In the genomic region with DNA sequence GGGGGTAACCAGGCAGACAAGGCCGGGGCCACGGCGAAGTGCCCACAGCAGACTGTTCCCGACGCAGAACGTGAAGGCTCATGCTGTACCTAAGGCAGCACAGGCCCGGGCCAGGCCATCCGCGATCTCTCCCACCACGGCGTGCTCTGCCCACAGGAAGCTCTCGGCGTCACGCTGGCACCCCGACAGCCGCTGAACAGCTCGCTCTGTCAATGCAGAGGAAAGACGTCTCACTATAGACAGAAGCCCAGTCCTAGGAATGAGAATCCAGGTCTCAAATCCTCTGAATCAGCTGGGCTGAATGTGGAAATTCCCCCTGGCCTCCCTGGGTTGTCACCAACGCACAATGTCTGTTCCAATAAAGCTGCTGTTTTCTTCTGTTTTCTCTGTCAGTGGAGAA, we compare ENCODE assay signal across 10 cellular contexts. TPM values are rescaled to one million over a fixed set of nuclear protein-coding genes. Genes with fewer than 3 reads are reported as not detected.
DNase-seq lines count a peak whose midpoint lies in the region; ATAC-seq and TF ChIP-seq lines count a peak whose summit lies in the region.
"Had no signal": no experiment of that assay in that cellular context is flagged by ENCODE, and none has a peak within 500 bp of the region (broad histone marks: within the 10 kb centered on the region; RNA-seq: fewer than 3 reads in every experiment).

No MANE protein-coding gene starts in this region.

- peak; percentile 1 for ATAC-seq in Right ventricle myocardium superior (ENCODE audit: poor library complexity)

- H3K27me3 ChIP-seq in fibroblast of lung (ENCODE audit: control insufficient read depth, insufficient read depth, low read length), result no peaks in the 10 kb centered on the region
- H3K27me3 ChIP-seq in uterus, result no peaks in the 10 kb centered on the region
- H3K27me3 ChIP-seq in PC-9 (ENCODE audit: insufficient read depth, low read depth), result no peaks in the 10 kb centered on the region

- H3K4me3 Mint-ChIP-seq in nephron progenitor cell, result no peak overlapping the region

- H3K27me3 Mint-ChIP-seq in nephron progenitor cell (ENCODE audit: low read depth, poor library complexity), result no peaks in the 10 kb centered on the region

- peaks cover 15% of the 10 kb centered on the region; the same call in 1 of the 2 replicates for H3F3A ChIP-seq in PC-9 (ENCODE audit: insufficient read depth, low read depth)

- DNase-seq in Right ventricle myocardium superior, result peak; percentile 69
- no peak for DNase-seq in cardiac septum (ENCODE audit: low spot score)
- no peak for DNase-seq in fibroblast of lung (ENCODE audit: low read depth in 2 of 2)
- DNase-seq in nephron progenitor cell, result no peak
- DNase-seq in uterus, result peak; percentile 48 to 55
- DNase-seq in GOT3 (lab: John Stamatoyannopoulos, UW), result no peak
- no peak for DNase-seq in PC-9
- DNase-seq in hippocampal formation (lab: John Stamatoyannopoulos, UW), result no peak
- DNase-seq: activated CD4-positive, CD25-positive, alpha-beta regulatory T cell treated with anti-CD3 and anti-CD28 coated beads, Interleukin-2, amount 50 U/mL, for 72 hours; NK-92 treated with Interleukin-12 subunit alpha and Interleukin-12 subunit beta, amount 100 ng/mL, for 24 hours had no signal

- BruUV-seq in PC-9 (replicated peaks; lab: Mats Ljungman, UMichigan), result no TSS peak

- no peaks in the 10 kb centered on the region for H4K20me1 ChIP-seq in fibroblast of lung (ENCODE audit: control insufficient read depth, extremely low read depth, insufficient read depth, low read length)
- H4K20me1 ChIP-seq in PC-9 (ENCODE audit: insufficient read depth), result no peaks in the 10 kb centered on the region

- H2AFZ ChIP-seq in fibroblast of lung (ENCODE audit: low read length), result no peak overlapping the region
- no peak overlapping the region for H2AFZ ChIP-seq in PC-9

- POLR2A ChIA-PET in PC-9 (lab: Charles Lee; ENCODE audit: unreplicated experiment), result interaction anchor here (0.6 kb wide), 2 partner anchors 85 to 487 kb away, joined by 4 to 5 read pairs; no protein-coding TSS in a partner anchor

- H3K4me2 ChIP-seq in fibroblast of lung (ENCODE audit: extremely low read depth, insufficient read depth, low read length) (peak overlapping the region; percentile 70), PC-9 (no peak overlapping the region)

- CTCF ChIA-PET in PC-9 (lab: Charles Lee), result interaction anchor here (0.6 to 1.4 kb wide), 3 partner anchors 12 to 66 kb away, joined by 4 to 11 read pairs (median 6); no protein-coding TSS in a partner anchor

- H3K4me3 ChIP-seq in fibroblast of lung (replicated peaks in 1 of 4; ENCODE audit: control extremely low read depth in 1 of 4, insufficient read depth in 1 of 4, low read depth in 3 of 4, low read length in 4 of 4) (no peak overlapping the region), uterus (peak overlapping the region; percentile 2 to 6), PC-9 (no peak overlapping the region)

- no peaks in the 10 kb centered on the region for H3K9me2 ChIP-seq in PC-9 (ENCODE audit: insufficient read depth)

- H3K36me3 Mint-ChIP-seq in nephron progenitor cell (ENCODE audit: low read depth), result peaks cover 63% of the 10 kb centered on the region

- H3K9ac ChIP-seq in fibroblast of lung (ENCODE audit: insufficient read depth, low read length), result peak overlapping the region; percentile 9

- H3K4me1 Mint-ChIP-seq in nephron progenitor cell, result peaks cover 18% of the 10 kb centered on the region

- peaks cover 48% of the 10 kb centered on the region for H3K4me1 ChIP-seq in fibroblast of lung (ENCODE audit: control insufficient read depth, extremely low read depth, insufficient read depth, low read length)
- peaks cover 8 to 12% of the 10 kb centered on the region in 2 donors for H3K4me1 ChIP-seq in uterus
- H3K4me1 ChIP-seq in PC-9 (replicated peaks; ENCODE audit: insufficient read depth), result peaks cover 10% of the 10 kb centered on the region

- H3K9me3 ChIP-seq in fibroblast of lung (ENCODE audit: control insufficient read depth, insufficient read depth, low read depth, low read length) (no peaks in the 10 kb centered on the region), uterus (no peaks in the 10 kb centered on the region), PC-9 (ENCODE audit: insufficient read depth, low read depth) (no peaks in the 10 kb centered on the region)

- no peaks in the 10 kb centered on the region for H3K9me3 Mint-ChIP-seq in nephron progenitor cell

- H3K27ac ChIP-seq in fibroblast of lung (ENCODE audit: insufficient read depth, low read length) (peak overlapping the region; percentile 88), uterus (peak overlapping the region; percentile 89 to 97), PC-9 (no peak overlapping the region)

- intact Hi-C loops in Right ventricle myocardium superior (cut with DNase I), result loop anchor here (5.0 kb wide), 1 partner anchor 56 kb away; no protein-coding TSS in a partner anchor
- intact Hi-C loops in cardiac septum (cut with DNase I), result loop anchor here (2.0 to 5.0 kb wide), 4 partner anchors 58 to 206 kb away; partner anchors contain the start of gene WDR81
- intact Hi-C loops in uterus (cut with DNase I; ENCODE audit: low total_unique reads), result loop anchor here (5.0 kb wide), 1 partner anchor 61 kb away; the partner anchor contains the start of gene WDR81
- intact Hi-C loops in PC-9 (cut with micrococcal nuclease; ENCODE audit: unreplicated experiment), result no loop called here

- no peak for TF ChIP-seq POLR2A in uterus (IDR thresholded peaks at IDR 0.05)

- no peaks in the 10 kb centered on the region for H3K79me2 ChIP-seq in fibroblast of lung (ENCODE audit: control insufficient read depth, insufficient read depth, low read length)
- no peaks in the 10 kb centered on the region for H3K79me2 ChIP-seq in PC-9 (ENCODE audit: low read depth)

- TF ChIP-seq CTCF in fibroblast of lung (conservative IDR thresholded peaks at IDR 0.05 in 1 of 2, IDR thresholded peaks at IDR 0.05 in 1 of 2; ENCODE audit: low read depth in 1 of 2, low read length in 2 of 2) (no peak), nephron progenitor cell (IDR thresholded peaks at IDR 0.05) (no peak), uterus (IDR thresholded peaks at IDR 0.05) (no peak), PC-9 (conservative IDR thresholded peaks at IDR 0.05) (no peak)

- H3K36me3 ChIP-seq in fibroblast of lung (ENCODE audit: control insufficient read depth, insufficient read depth, low read length), result peaks cover 10% of the 10 kb centered on the region
- H3K36me3 ChIP-seq in uterus, result no peaks in the 10 kb centered on the region
- H3K36me3 ChIP-seq in PC-9 (ENCODE audit: low read depth), result no peaks in the 10 kb centered on the region; the same call in 1 of the 2 replicates

- peak overlapping the region; percentile 63 for H3K27ac Mint-ChIP-seq in nephron progenitor cell

RNA-seq across cellular contexts. Expression of gene SERPINF1, which starts 21.4 kb away (rescaled TPM):
- total RNA-seq in Right ventricle myocardium superior, result 131 TPM
- total RNA-seq in cardiac septum, result 163 TPM
- 199 and 429 TPM in 2 replicates for total RNA-seq in fibroblast of lung
- polyA plus RNA-seq in fibroblast of lung, result 140 and 360 TPM in 2 replicates
- polyA plus RNA-seq in fibroblast of lung (2012), result 77.7 and 190 TPM in 2 replicates
- 42.1 and 138 TPM in 2 replicates for polyA minus RNA-seq in fibroblast of lung (ENCODE audit: low replicate concordance)
- 100 to 1,000 TPM; 217 to 567 (median 435) TPM for total RNA-seq in uterus
- 0.57 and 0.75 TPM in 2 replicates for total RNA-seq in PC-9 (2021)

RNA-seq across cellular contexts. Expression of gene SERPINF2, which starts 40.6 kb away (rescaled TPM):
- 0.32 TPM for total RNA-seq in Right ventricle myocardium superior
- total RNA-seq in cardiac septum, result 1.2 TPM
- total RNA-seq in fibroblast of lung, result under 0.01 and 0.17 TPM in 2 replicates
- polyA plus RNA-seq in fibroblast of lung, result 0.06 and 0.09 TPM in 2 replicates
- 0.10 TPM in 1 of 2 replicates, not detected in the other for polyA plus RNA-seq in fibroblast of lung (2012)
- polyA minus RNA-seq in fibroblast of lung (ENCODE audit: low replicate concordance), result 0.59 TPM in 1 of 2 replicates, not detected in the other
- 10 to 100 TPM in 2 of 4 donors, 1 to 10 TPM in 1, under 1 TPM in 1; 0.83 to 21.5 (median 10.0) TPM for total RNA-seq in uterus
- 9.5 and 10.5 TPM in 2 replicates for total RNA-seq in PC-9 (2021)

RNA-seq across cellular contexts. Expression of gene SMYD4, which starts 46.4 kb away (rescaled TPM):
- total RNA-seq in Right ventricle myocardium superior, result 8.6 TPM
- 8.8 TPM for total RNA-seq in cardiac septum
- 8.7 and 11.6 TPM in 2 replicates for total RNA-seq in fibroblast of lung
- 5.1 and 5.8 TPM in 2 replicates for polyA plus RNA-seq in fibroblast of lung
- 4.7 and 4.8 TPM in 2 replicates for polyA plus RNA-seq in fibroblast of lung (2012)
- polyA minus RNA-seq in fibroblast of lung (ENCODE audit: low replicate concordance), result 7.2 and 18.1 TPM in 2 replicates
- total RNA-seq in uterus, result 100 to 1,000 TPM in 1 of 4 donors, 10 to 100 TPM in 3; 19.1 to 101 (median 30.5) TPM
- 19.0 and 23.3 TPM in 2 replicates for total RNA-seq in PC-9 (2021)

RNA-seq across cellular contexts. Expression of gene RPA1, which starts 46.5 kb away (rescaled TPM):
- 54.0 TPM for total RNA-seq in Right ventricle myocardium superior
- 76.7 TPM for total RNA-seq in cardiac septum
- 14.6 and 22.3 TPM in 2 replicates for total RNA-seq in fibroblast of lung
- polyA plus RNA-seq in fibroblast of lung, result 55.4 and 104 TPM in 2 replicates
- polyA plus RNA-seq in fibroblast of lung (2012), result 42.8 and 69.3 TPM in 2 replicates
- 13.4 and 29.8 TPM in 2 replicates for polyA minus RNA-seq in fibroblast of lung (ENCODE audit: low replicate concordance)
- total RNA-seq in uterus, result 100 to 1,000 TPM in 1 of 4 donors, 10 to 100 TPM in 3; 15.9 to 108 (median 41.5) TPM
- total RNA-seq in PC-9 (2021), result 201 and 212 TPM in 2 replicates

RNA-seq across cellular contexts. Expression of gene WDR81, which starts 58.8 kb away (rescaled TPM):
- total RNA-seq in Right ventricle myocardium superior (8.5 TPM), cardiac septum (7.2 TPM), fibroblast of lung (26.2 and 31.5 TPM in 2 replicates), uterus (10 to 100 TPM; 23.6 to 40.7 (median 29.9) TPM), PC-9 (2021) (20.2 and 20.5 TPM in 2 replicates)
- 5.4 and 6.6 TPM in 2 replicates for polyA plus RNA-seq in fibroblast of lung
- polyA plus RNA-seq in fibroblast of lung (2012), result 11.7 and 15.4 TPM in 2 replicates
- polyA minus RNA-seq in fibroblast of lung (ENCODE audit: low replicate concordance), result 18.6 and 20.9 TPM in 2 replicates

Comparison
In these comparisons a context has a peak if more than half of its experiments do, and no peak if none do; other contexts are left out.
1. DNase-seq: peak in Right ventricle myocardium superior (single experiment) and uterus (2 of 2); none in cardiac septum (single experiment), fibroblast of lung (0 of 2), nephron progenitor cell (single experiment), GOT3 (single experiment), PC-9 (0 of 2) and hippocampal formation (0 of 2).
2. H3K4me3 ChIP-seq: peak in uterus (2 of 2); none in fibroblast of lung (0 of 4) and PC-9 (single experiment).
3. RNA of gene SERPINF1, which starts 21.4 kb away (total RNA-seq): 217 to 567 TPM in uterus, 199 to 429 TPM in fibroblast of lung, 163 TPM in cardiac septum (single experiment) and 131 TPM in Right ventricle myocardium superior (single experiment); 0.57 to 0.75 TPM in PC-9; every median in the first group is over 10 times any median in the second.